ENCODE assay signal across 8 cellular contexts in genomic region chr2:54331095-54331835, GRCh38.
DNase-seq lines count a peak whose midpoint lies in the region; ATAC-seq and TF ChIP-seq lines count a peak whose summit lies in the region.

No MANE protein-coding gene starts in this region.

- CTCF ChIA-PET in CD4-positive, alpha-beta T cell (lab: Charles Lee), result interaction anchor here (1.4 kb wide), 1 partner anchor 9 kb away, joined by 3 read pairs; no protein-coding TSS in a partner anchor

- peaks cover 20% of the 10 kb centered on the region for H3K27me3 Mint-ChIP-seq in CD4-positive, alpha-beta T cell
- H3K27me3 Mint-ChIP-seq in activated T-helper 17 cell treated with anti-CD3 and anti-CD28 coated beads, Interleukin-2, amount 50 U/mL, for 72 hours, result peaks cover 4% of the 10 kb centered on the region

- H3K4me1 ChIP-seq in iPS-20b (ENCODE audit: insufficient read depth, low read length), result peaks cover 6% of the 10 kb centered on the region
- H3K4me1 ChIP-seq in stomach smooth muscle (ENCODE audit: control insufficient read depth, insufficient read depth, low read length), result peaks cover 15% of the 10 kb centered on the region

- peaks cover 4% of the 10 kb centered on the region for H3K9me3 Mint-ChIP-seq in CD4-positive, alpha-beta T cell
- no peaks in the 10 kb centered on the region for H3K9me3 Mint-ChIP-seq in activated T-helper 17 cell treated with anti-CD3 and anti-CD28 coated beads, Interleukin-2, amount 50 U/mL, for 72 hours

- H3K4me1 Mint-ChIP-seq in CD4-positive, alpha-beta T cell (ENCODE audit: low read depth), result peaks cover 11% of the 10 kb centered on the region
- peaks cover 4% of the 10 kb centered on the region for H3K4me1 Mint-ChIP-seq in activated T-helper 17 cell treated with anti-CD3 and anti-CD28 coated beads, Interleukin-2, amount 50 U/mL, for 72 hours

- no peaks in the 10 kb centered on the region for H3K9me3 ChIP-seq in CD4-positive, alpha-beta T cell (ENCODE audit: control insufficient read depth, low read length)
- H3K9me3 ChIP-seq in iPS-20b (ENCODE audit: insufficient read depth, low read depth, low read length) (no peaks in the 10 kb centered on the region), stomach smooth muscle (ENCODE audit: control insufficient read depth in 2 of 2, low read length in 2 of 2) (no peaks in the 10 kb centered on the region)

- H3K9ac ChIP-seq in iPS-20b (ENCODE audit: low read depth, low read length) (peak overlapping the region; percentile 39; the same call in 1 of the 2 replicates), stomach smooth muscle (ENCODE audit: low read length in 2 of 2) (peak overlapping the region; percentile 76 to 77)

- DNase-seq in CD4-positive, alpha-beta T cell, result no peak
- DNase-seq in stimulated activated CD8-positive, alpha-beta memory T cell treated with anti-CD3 and anti-CD28 coated beads, Interleukin-4, amount 100 ng/mL, for 48 hours, result no peak
- DNase-seq in DMS153 treated with DMSO at 0.1 percent for 48 hours (lab: John Stamatoyannopoulos, UW; ENCODE audit: unreplicated experiment) (no peak), NCI-H2196 (lab: John Stamatoyannopoulos, UW; ENCODE audit: unreplicated experiment) (no peak)

- H3K4me3 ChIP-seq in iPS-20b (ENCODE audit: low read length) (peak overlapping the region; percentile 81), stomach smooth muscle (ENCODE audit: low read length in 2 of 2) (peak overlapping the region; percentile 77 to 83)

- POLR2A ChIA-PET in CD4-positive, alpha-beta T cell (lab: Charles Lee), result no interaction called here

- H3K27ac Mint-ChIP-seq in CD4-positive, alpha-beta T cell, result peak overlapping the region; percentile 43
- peak overlapping the region; percentile 67 for H3K27ac Mint-ChIP-seq in activated T-helper 17 cell treated with anti-CD3 and anti-CD28 coated beads, Interleukin-2, amount 50 U/mL, for 72 hours

- H3K36me3 Mint-ChIP-seq in CD4-positive, alpha-beta T cell (ENCODE audit: low read depth), result no peaks in the 10 kb centered on the region
- H3K36me3 Mint-ChIP-seq in activated T-helper 17 cell treated with anti-CD3 and anti-CD28 coated beads, Interleukin-2, amount 50 U/mL, for 72 hours (ENCODE audit: low read depth), result no peaks in the 10 kb centered on the region

- TF ChIP-seq CTCF in CD4-positive, alpha-beta T cell (IDR thresholded peaks at IDR 0.05), result no peak

- H3K27me3 ChIP-seq in CD4-positive, alpha-beta T cell (ENCODE audit: control insufficient read depth, insufficient read depth, low read length), result no peaks in the 10 kb centered on the region
- peaks cover 31% of the 10 kb centered on the region for H3K27me3 ChIP-seq in iPS-20b (ENCODE audit: insufficient read depth, low read length)
- H3K27me3 ChIP-seq in stomach smooth muscle (ENCODE audit: control insufficient read depth in 1 of 2, insufficient read depth in 2 of 2, low read length in 2 of 2), result no peaks in the 10 kb centered on the region

- intact Hi-C loops in CD4-positive, alpha-beta T cell (cut with DNase I, micrococcal nuclease), result loop anchor here in 1 of 2 experiments (2.0 to 5.0 kb wide), 2 partner anchors 214 to 392 kb away; partner anchors contain the start of genes ACYP2 and EML6

- ATAC-seq in CD4-positive, alpha-beta T cell (ENCODE audit: poor library complexity), result no peak
- peak; percentile 43 for ATAC-seq in HG02588 (IDR thresholded peaks at IDR 0.05; ENCODE audit: unreplicated experiment)
- ATAC-seq in activated T-helper 17 cell treated with anti-CD3 and anti-CD28 coated beads, Interleukin-2, amount 50 U/mL, for 72 hours (replicated peaks), result no peak

- H3K27ac ChIP-seq in CD4-positive, alpha-beta T cell (ENCODE audit: low read depth, low read length), result no peak overlapping the region
- H3K27ac ChIP-seq in iPS-20b (ENCODE audit: low read length) (no peak overlapping the region), stomach smooth muscle (ENCODE audit: low read length) (peak overlapping the region; percentile 82)

- H3K36me3 ChIP-seq in iPS-20b (ENCODE audit: insufficient read depth, low read depth, low read length), result no peaks in the 10 kb centered on the region
- H3K36me3 ChIP-seq in stomach smooth muscle (ENCODE audit: control insufficient read depth in 2 of 2, insufficient read depth in 2 of 2, low read length in 2 of 2), result no peaks in the 10 kb centered on the region

- H3K4me3 Mint-ChIP-seq in CD4-positive, alpha-beta T cell, result peak overlapping the region; percentile 93
- H3K4me3 Mint-ChIP-seq in activated T-helper 17 cell treated with anti-CD3 and anti-CD28 coated beads, Interleukin-2, amount 50 U/mL, for 72 hours, result peak overlapping the region; percentile 87
